Comparison of ENCODE assay signal across 22 cellular contexts in the genomic region with DNA sequence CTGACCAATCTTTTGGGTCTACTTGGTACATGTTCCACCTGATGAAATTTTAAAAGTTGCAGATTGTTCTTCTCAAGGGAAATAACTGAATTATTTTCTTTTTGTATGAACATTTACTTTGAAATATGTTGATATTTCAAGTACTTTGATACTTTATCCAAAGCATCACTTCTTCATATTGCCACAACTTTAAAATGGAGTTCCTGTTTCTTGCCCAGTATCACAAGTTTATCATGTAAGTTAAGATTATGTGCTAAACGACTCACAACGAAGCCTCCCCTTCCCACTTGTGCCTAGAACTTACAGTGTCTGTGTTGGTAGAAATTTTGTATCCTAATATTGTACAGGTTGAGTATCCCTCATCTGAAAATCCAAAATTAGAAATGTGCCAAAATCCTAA.
"Had no signal": no experiment of that assay in that cellular context is flagged by ENCODE, and none has a peak within 500 bp of the region (broad histone marks: within the 10 kb centered on the region; RNA-seq: fewer than 3 reads in every experiment).

No MANE protein-coding gene starts in this region.

- H3K27me3 Mint-ChIP-seq: activated B cell treated with CpG ODN at 0.5 μM for 24 hours; activated CD8-positive, alpha-beta T cell treated with anti-CD3 and anti-CD28 coated beads for 36 hours; activated naive CD8-positive, alpha-beta T cell; naive B cell had no signal

- H3K27ac ChIP-seq: esophagus squamous epithelium, ovary, sigmoid colon, thoracic aorta had no signal

- H3K4me3 Mint-ChIP-seq: activated B cell treated with CpG ODN at 0.5 μM for 24 hours; activated naive CD8-positive, alpha-beta T cell; activated T-cell treated with anti-CD3 and anti-CD28 coated beads, Interleukin-2, amount 50 U/mL, for 4 hours had no signal

- DNase-seq: activated B cell treated with CpG ODN at 0.5 μM for 24 hours; activated CD4-positive, alpha-beta T cell treated with anti-CD3 and anti-CD28 coated beads for 48 hours; activated CD8-positive, alpha-beta T cell treated with anti-CD3 and anti-CD28 coated beads for 36 hours; activated gamma-delta T cell; activated T-cell treated with anti-CD3 and anti-CD28 coated beads, Interleukin-2, amount 50 U/mL, for 4 hours; amniotic stem cell; central memory CD4-positive, alpha-beta T cell; cortex of kidney; effector CD8-positive, alpha-beta T cell; esophagus squamous epithelium; hippocampal formation; left lung; naive B cell; ovary; sigmoid colon; spleen; stimulated activated CD4-positive, alpha-beta T cell treated with anti-CD3 and anti-CD28 coated beads, Interleukin-1b, Interleukin-23, amount 100 ng/mL, for 48 hours; T1000 had no signal

- H3K4me3 ChIP-seq: esophagus squamous epithelium, left lung, ovary, sigmoid colon, thoracic aorta had no signal

- FAIRE-seq: endothelial cell of umbilical vein, keratinocyte had no signal

- H3K9me3 ChIP-seq: esophagus squamous epithelium, left lung, ovary, sigmoid colon, spleen, thoracic aorta had no signal

- H3K27me3 ChIP-seq: esophagus squamous epithelium, left lung, ovary, sigmoid colon, spleen had no signal

- H3K36me3 Mint-ChIP-seq: activated naive CD8-positive, alpha-beta T cell had no signal

- H3K36me3 ChIP-seq: esophagus squamous epithelium, left lung, ovary, sigmoid colon, spleen, thoracic aorta had no signal

- ATAC-seq: activated T-cell treated with anti-CD3 and anti-CD28 coated beads, Interleukin-2, amount 50 U/mL, for 4 hours had no signal

- H3K9me3 Mint-ChIP-seq: activated B cell treated with CpG ODN at 0.5 μM for 24 hours; activated CD8-positive, alpha-beta T cell treated with anti-CD3 and anti-CD28 coated beads for 36 hours; activated T-cell treated with anti-CD3 and anti-CD28 coated beads, Interleukin-2, amount 50 U/mL, for 4 hours; naive B cell had no signal
